In genomic region chr2:99940963-99941362, GRCh38 we compare ENCODE assay signal across 11 cellular contexts.
A peak's percentile ranks its signal among the peaks of the same experiment; 100 is the strongest.
DNase-seq lines count a peak whose midpoint lies in the region; ATAC-seq and TF ChIP-seq lines count a peak whose summit lies in the region.
"Had no signal": no experiment of that assay in that cellular context is flagged by ENCODE, and none has a peak within 500 bp of the region (broad histone marks: within the 10 kb centered on the region; RNA-seq: fewer than 3 reads in every experiment).

No MANE protein-coding gene starts in this region.

- no peaks in the 10 kb centered on the region for H3K36me3 Mint-ChIP-seq in CD8-positive, alpha-beta T cell

- H3K4me1 Mint-ChIP-seq in CD8-positive, alpha-beta T cell (ENCODE audit: low read depth), result no peaks in the 10 kb centered on the region

- TF ChIP-seq CTCF in 22Rv1 (IDR thresholded peaks at IDR 0.05) (no peak), HEK293 (tag by site-specific recombination; IDR thresholded peaks at IDR 0.05) (no peak), cardiac fibroblast (IDR thresholded peaks at IDR 0.05; ENCODE audit: low read depth, low read length) (no peak)
- TF ChIP-seq CTCF in CD8-positive, alpha-beta T cell (IDR thresholded peaks at IDR 0.05), result no peak

- H3K4me3 Mint-ChIP-seq in CD8-positive, alpha-beta T cell, result no peak overlapping the region

- intact Hi-C loops in CD8-positive, alpha-beta T cell (cut with DNase I, micrococcal nuclease), result no loop called here

- peaks cover 9% of the 10 kb centered on the region for H3K4me1 ChIP-seq in HEK293 (ENCODE audit: control insufficient read depth, insufficient read depth, low read length)
- no peaks in the 10 kb centered on the region for H3K4me1 ChIP-seq in CD8-positive, alpha-beta T cell (ENCODE audit: insufficient read depth, low read length)
- H3K4me1 ChIP-seq: tibial artery had no signal

- CTCF ChIA-PET in HEK293 (lab: Yijun Ruan, JAX), result interaction anchor here (0.6 kb wide), 2 partner anchors 42 to 302 kb away, joined by 3 read pairs; no protein-coding TSS in a partner anchor
- CTCF ChIA-PET in CD8-positive, alpha-beta T cell (lab: Charles Lee), result interaction anchor here (1.2 kb wide), 1 partner anchor 45 kb away, joined by 3 read pairs; no protein-coding TSS in a partner anchor

- H3K27me3 ChIP-seq in CD8-positive, alpha-beta T cell (ENCODE audit: insufficient read depth, low read length), result no peaks in the 10 kb centered on the region
- H3K27me3 ChIP-seq: tibial artery had no signal

- H3K9me3 Mint-ChIP-seq in CD8-positive, alpha-beta T cell, result no peaks in the 10 kb centered on the region

- H3K27ac ChIP-seq in 22Rv1, result peak overlapping the region; percentile 49
- no peak overlapping the region for H3K27ac ChIP-seq in HEK293 (ENCODE audit: extremely low read depth, low read depth, low read length)
- no peak overlapping the region for H3K27ac ChIP-seq in CD8-positive, alpha-beta T cell (ENCODE audit: low read depth, low read length)
- H3K27ac ChIP-seq: HL-60, tibial artery had no signal

- H3K9me3 ChIP-seq in HEK293 (ENCODE audit: control insufficient read depth, insufficient read depth, low read depth, low read length), result no peaks in the 10 kb centered on the region
- H3K9me3 ChIP-seq in CD8-positive, alpha-beta T cell (ENCODE audit: low read length), result no peaks in the 10 kb centered on the region
- H3K9me3 ChIP-seq: tibial artery had no signal

- DNase-seq in cardiac fibroblast (ENCODE audit: low read depth in 2 of 2) (peak; percentile 6 to 36), kidney tubule cell (ENCODE audit: low spot score) (peak; percentile 66), KG1 (lab: John Stamatoyannopoulos, UW) (no peak), SKM-1 treated with dmso at 0.1 percent for 144 hours (lab: John Stamatoyannopoulos, UW; ENCODE audit: unreplicated experiment) (no peak), foreskin melanocyte (no peak)
- no peak for DNase-seq in CD8-positive, alpha-beta T cell
- DNase-seq: OCI-M1, tibial artery had no signal

- POLR2A ChIA-PET in HEK293 (lab: Yijun Ruan, JAX), result no interaction called here
- POLR2A ChIA-PET in CD8-positive, alpha-beta T cell (lab: Charles Lee), result no interaction called here

- no peak overlapping the region for H3K27ac Mint-ChIP-seq in CD8-positive, alpha-beta T cell

- no peak for ATAC-seq in CD8-positive, alpha-beta T cell

- no peaks in the 10 kb centered on the region for H3K27me3 Mint-ChIP-seq in CD8-positive, alpha-beta T cell (ENCODE audit: low read depth)

- H3K4me3 ChIP-seq in HEK293 (ENCODE audit: low read depth, low read length) (no peak overlapping the region), cardiac fibroblast (replicated peaks in 1 of 2; ENCODE audit: low read depth in 2 of 2, low read length in 2 of 2) (no peak overlapping the region)
- H3K4me3 ChIP-seq in CD8-positive, alpha-beta T cell (ENCODE audit: low read depth, low read length), result no peak overlapping the region
- H3K4me3 ChIP-seq: tibial artery had no signal

- H3K36me3 ChIP-seq in HEK293 (ENCODE audit: control insufficient read depth in 2 of 2, insufficient read depth in 1 of 2, low read length in 2 of 2), result no peaks in the 10 kb centered on the region
- no peaks in the 10 kb centered on the region for H3K36me3 ChIP-seq in CD8-positive, alpha-beta T cell (ENCODE audit: insufficient read depth, low read length)
- H3K36me3 ChIP-seq: tibial artery had no signal

TF ChIP-seq in HEK293, 187 proteins besides CTCF, POLR2A, EP300 and RAD21:
- no peak for TF ChIP-seq PBX3 (CRISPR knock-in tag; IDR thresholded peaks at IDR 0.05)
- peak; percentile 95 for TF ChIP-seq ZIC2 (tag by site-specific recombination; IDR thresholded peaks at IDR 0.05)

Comparison
In these comparisons a context has a peak if more than half of its experiments do, and no peak if none do; other contexts are left out.
1. DNase-seq: peak in cardiac fibroblast (2 of 2) and kidney tubule cell (single experiment); none in KG1 (single experiment), SKM-1 treated with dmso at 0.1 percent for 144 hours (single experiment), foreskin melanocyte (single experiment) and CD8-positive, alpha-beta T cell (0 of 7).